In genomic region chr14:92615451-92615850, GRCh38 we compare ENCODE assay signal across 8 cellular contexts.
A peak's percentile ranks its signal among the peaks of the same experiment; 100 is the strongest.
DNase-seq lines count a peak whose midpoint lies in the region; ATAC-seq, FAIRE-seq and TF ChIP-seq lines count a peak whose summit lies in the region.

No MANE protein-coding gene starts in this region.

- peak; percentile 48 for ATAC-seq in GM19468 (IDR thresholded peaks at IDR 0.05; ENCODE audit: extremely low read depth, unreplicated experiment)

- peak overlapping the region; percentile 81 for H3K27ac ChIP-seq in KOPT-K1 (ENCODE audit: low read depth, low read length, poor library complexity, severe bottlenecking)

- DNase-seq in activated gamma-delta T cell treated with Interleukin-2 at 50 U/mL for 16 hours: peak; percentile 88
- DNase-seq in stimulated activated CD8-positive, alpha-beta memory T cell treated with anti-CD3 and anti-CD28 coated beads, Interleukin-7, amount 100 ng/mL, for 1 hour (ENCODE audit: low read depth in 2 of 2): peak; percentile 44 to 47
- DNase-seq in D721Med (ENCODE audit: insufficient read length, low spot score): no peak
- DNase-seq in AG08396 (ENCODE audit: low spot score): no peak
- no peak for DNase-seq in SIG-M5 treated with dmso at 0.1 percent for 504 hours (lab: John Stamatoyannopoulos, UW; ENCODE audit: unreplicated experiment)
- DNase-seq in DMS 273 (lab: John Stamatoyannopoulos, UW; ENCODE audit: unreplicated experiment): no peak

- H3K9me3 ChIP-seq in KOPT-K1 (ENCODE audit: insufficient read depth, low read length, poor library complexity, severe bottlenecking): peaks cover 18% of the 10 kb centered on the region

- no peak for FAIRE-seq in D721Med (lab: Jason Lieb, UNC)

- H3K36me3 ChIP-seq in KOPT-K1 (ENCODE audit: insufficient read depth, low read length): peaks cover 23% of the 10 kb centered on the region

- TF ChIP-seq CTCF in D721Med (IDR thresholded peaks at IDR 0.05; ENCODE audit: insufficient read depth, missing control alignments): no peak

Comparison
In these comparisons a context has a peak if more than half of its experiments do, and no peak if none do; other contexts are left out.
1. DNase-seq: peak in activated gamma-delta T cell treated with Interleukin-2 at 50 U/mL for 16 hours (single experiment) and stimulated activated CD8-positive, alpha-beta memory T cell treated with anti-CD3 and anti-CD28 coated beads, Interleukin-7, amount 100 ng/mL, for 1 hour (2 of 2); none in D721Med (single experiment), AG08396 (single experiment), SIG-M5 treated with dmso at 0.1 percent for 504 hours (single experiment) and DMS 273 (single experiment).